In the genomic region with DNA sequence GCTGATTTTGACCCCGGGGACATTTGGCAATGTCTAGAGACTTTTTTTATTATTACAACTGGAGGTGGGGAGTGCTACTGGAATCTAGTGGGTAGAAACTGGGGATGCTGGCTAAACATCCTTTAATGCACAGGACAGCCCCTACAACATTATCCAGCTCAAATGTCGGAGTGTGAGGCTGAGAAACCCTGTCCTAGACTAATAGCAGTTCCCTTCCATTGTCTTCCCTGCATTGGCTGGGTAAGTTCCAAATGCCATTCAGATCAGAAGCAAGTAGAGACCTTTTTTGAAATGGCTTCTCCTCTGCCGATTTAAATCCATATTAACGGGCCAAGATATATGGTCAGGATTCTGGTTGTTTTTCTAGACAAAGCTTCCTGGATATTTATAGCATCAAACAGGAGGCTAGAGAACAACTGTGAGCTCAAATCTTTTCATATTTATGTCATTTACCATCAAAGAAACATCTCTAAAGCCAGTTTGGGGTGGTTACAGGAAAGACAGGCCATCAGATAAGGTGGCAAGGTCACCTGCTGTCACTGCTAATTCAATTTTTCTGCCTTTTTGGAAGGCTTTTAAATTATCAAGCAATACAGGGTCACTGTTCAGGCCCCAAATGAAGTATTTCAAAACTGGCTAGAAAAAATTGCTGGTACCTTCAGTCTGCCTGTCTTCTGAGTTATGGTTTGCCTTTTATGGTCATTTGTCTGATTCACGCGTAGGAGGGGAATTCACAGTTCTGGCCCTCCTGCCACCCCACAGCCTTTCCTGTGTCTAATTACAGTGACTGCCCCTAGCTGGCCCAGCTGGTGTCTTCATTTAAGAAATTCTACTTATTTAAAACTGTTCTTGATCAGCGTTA, we compare ENCODE assay signal across 8 cellular contexts. TPM values are rescaled to one million over a fixed set of nuclear protein-coding genes. Genes with fewer than 3 reads are reported as not detected.
A peak's percentile ranks its signal among the peaks of the same experiment; 100 is the strongest.
DNase-seq lines count a peak whose midpoint lies in the region; ATAC-seq and TF ChIP-seq lines count a peak whose summit lies in the region.

No MANE protein-coding gene starts in this region.

- no peak for TF ChIP-seq POLR2A in gastroesophageal sphincter (IDR thresholded peaks at IDR 0.05)

- ATAC-seq in GM21526 (IDR thresholded peaks at IDR 0.05; ENCODE audit: low FRiP score, unreplicated experiment) (peak; percentile 84), gastroesophageal sphincter (peak; percentile 48), HG03097 (IDR thresholded peaks at IDR 0.05; ENCODE audit: low FRiP score, unreplicated experiment) (no peak)

- peak overlapping the region; percentile 8; the same call in 1 of the 2 replicates for H3K9ac ChIP-seq in HUES64 (ENCODE audit: low read depth, low read length)

- H3K4me3 ChIP-seq in HUES64 (ENCODE audit: low read length) (no peak overlapping the region), gastroesophageal sphincter (no peak overlapping the region)

- WGBS in HUES64, result 88% methylated on average over 6 of the region's 7 CpGs
- 39 to 51% methylated on average over 6 of the region's 7 CpGs for WGBS in gastroesophageal sphincter (ENCODE audit: low coverage in 1 of 2), 2 donors

- no peak for TF ChIP-seq CTCF in GM10266 (IDR thresholded peaks at IDR 0.05; ENCODE audit: control insufficient read depth, insufficient read depth, low read depth, missing control alignments)
- peak in 1 of 4 experiments; percentile 6 for TF ChIP-seq CTCF in gastroesophageal sphincter (IDR thresholded peaks at IDR 0.05)

- H3K9me3 ChIP-seq in HUES64 (ENCODE audit: insufficient read depth, low read depth, low read length) (no peaks in the 10 kb centered on the region), gastroesophageal sphincter (no peaks in the 10 kb centered on the region)

- H3K36me3 ChIP-seq in HUES64 (ENCODE audit: insufficient read depth, low read length) (peaks cover 94% of the 10 kb centered on the region), gastroesophageal sphincter (peaks cover 0 to 62% of the 10 kb centered on the region in 2 donors)

- peaks cover 4% of the 10 kb centered on the region; the same call in 1 of the 2 replicates for H3K4me1 ChIP-seq in HUES64 (ENCODE audit: insufficient read depth, low read length)
- H3K4me1 ChIP-seq in gastroesophageal sphincter, result peaks cover 3 to 37% (median 3%) of the 10 kb centered on the region in 3 donors

- H3K27ac ChIP-seq in HUES64 (ENCODE audit: low read depth, low read length) (no peak overlapping the region; the same call in 1 of the 2 replicates), gastroesophageal sphincter (peak overlapping the region; percentile 55 to 77 (median 70))

- DNase-seq in GM10266 (ENCODE audit: extremely low spot score), result peak; percentile 79
- DNase-seq in activated CD8-positive, alpha-beta memory T cell treated with anti-CD3 and anti-CD28 coated beads, Interleukin-2, amount 50 U/mL, for 48 hours, result peak; percentile 67
- peak; percentile 7 to 35 for DNase-seq in stimulated activated CD4-positive, alpha-beta T cell treated with anti-CD3 and anti-CD28 coated beads, Interleukin-4, amount 100 ng/mL, for 4 hours
- no peak for DNase-seq in NCI-H1436 (lab: John Stamatoyannopoulos, UW)

- no peak for TF ChIP-seq EP300 in gastroesophageal sphincter (IDR thresholded peaks at IDR 0.05)

- H3K27me3 ChIP-seq in HUES64 (ENCODE audit: insufficient read depth, low read length), result no peaks in the 10 kb centered on the region
- H3K27me3 ChIP-seq in gastroesophageal sphincter, result no peaks in the 10 kb centered on the region

RNA-seq across cellular contexts. Expression of gene AKAP5, which starts 20.1 kb away (rescaled TPM):
- polyA plus RNA-seq in HUES64 (2013, experiment 1 of 2), result 1.1 TPM
- 1.2 TPM for polyA plus RNA-seq in HUES64 (2013, experiment 2 of 2)
- total RNA-seq in gastroesophageal sphincter, result 1 to 10 TPM; 1.9 to 2.6 (median 2.2) TPM

RNA-seq across cellular contexts. Expression of gene MTHFD1, which starts 57.1 kb away (rescaled TPM):
- 171 TPM for polyA plus RNA-seq in HUES64 (2013, experiment 1 of 2)
- polyA plus RNA-seq in HUES64 (2013, experiment 2 of 2), result 149 TPM
- 10 to 100 TPM; 34.5 to 54.5 (median 38.6) TPM for total RNA-seq in gastroesophageal sphincter

RNA-seq across cellular contexts. Expression of gene ZBTB25, which starts 58.4 kb away (rescaled TPM):
- polyA plus RNA-seq in HUES64 (2013, experiment 1 of 2), result 4.1 TPM
- polyA plus RNA-seq in HUES64 (2013, experiment 2 of 2), result 6.1 TPM
- total RNA-seq in gastroesophageal sphincter, result 10 to 100 TPM in 2 of 4 donors, 1 to 10 TPM in 2; 7.4 to 12.5 (median 9.8) TPM

RNA-seq across cellular contexts. Expression of gene ZBTB1, which starts 59.4 kb away (rescaled TPM):
- polyA plus RNA-seq in HUES64 (2013, experiment 1 of 2), result 19.7 TPM
- 21.1 TPM for polyA plus RNA-seq in HUES64 (2013, experiment 2 of 2)
- total RNA-seq in gastroesophageal sphincter, result 10 to 100 TPM; 39.8 to 71.1 (median 44.5) TPM
